1 cellular context compared by ENCODE assay signal in the genomic region with DNA sequence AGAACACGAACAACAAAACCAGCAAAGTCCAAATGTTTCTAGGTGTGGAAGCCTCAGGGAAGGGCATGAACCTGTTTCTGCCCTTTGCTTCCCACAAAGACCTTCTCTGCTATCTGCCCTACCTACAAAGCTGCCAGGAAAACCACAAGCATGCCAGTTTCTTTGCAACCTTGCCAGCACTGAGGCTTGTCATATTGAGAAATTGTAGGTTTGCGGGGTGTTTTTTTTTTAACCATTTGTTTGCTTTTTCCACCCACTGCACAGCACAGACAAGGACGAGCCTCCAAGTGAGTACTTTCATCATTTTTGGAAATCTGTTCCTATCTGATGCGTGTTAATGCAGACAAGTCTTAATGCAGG.
TF ChIP-seq lines count a peak whose summit lies in the region.

No MANE protein-coding gene starts in this region.

TF ChIP-seq in A549, 52 proteins besides CTCF, POLR2A, EP300 and RAD21 (continued from another document):
- TF ChIP-seq CHD2 (IDR thresholded peaks at IDR 0.05; ENCODE audit: low read length, partially characterized antibody) (no peak), TFCP2L1 (CRISPR knock-in tag; IDR thresholded peaks at IDR 0.05) (no peak), FOXS1 (CRISPR knock-in tag; IDR thresholded peaks at IDR 0.05) (no peak), CBX2 (IDR thresholded peaks at IDR 0.05; ENCODE audit: borderline replicate concordance, low read depth) (no peak), CHD4 (IDR thresholded peaks at IDR 0.05; ENCODE audit: borderline replicate concordance) (no peak)
- TF ChIP-seq, protein P1, sequence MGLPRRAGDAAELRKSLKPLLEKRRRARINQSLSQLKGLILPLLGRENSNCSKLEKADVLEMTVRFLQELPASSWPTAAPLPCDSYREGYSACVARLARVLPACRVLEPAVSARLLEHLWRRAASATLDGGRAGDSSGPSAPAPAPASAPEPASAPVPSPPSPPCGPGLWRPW (IDR thresholded peaks at IDR 0.05), result no peak
- TF ChIP-seq, protein P2, sequence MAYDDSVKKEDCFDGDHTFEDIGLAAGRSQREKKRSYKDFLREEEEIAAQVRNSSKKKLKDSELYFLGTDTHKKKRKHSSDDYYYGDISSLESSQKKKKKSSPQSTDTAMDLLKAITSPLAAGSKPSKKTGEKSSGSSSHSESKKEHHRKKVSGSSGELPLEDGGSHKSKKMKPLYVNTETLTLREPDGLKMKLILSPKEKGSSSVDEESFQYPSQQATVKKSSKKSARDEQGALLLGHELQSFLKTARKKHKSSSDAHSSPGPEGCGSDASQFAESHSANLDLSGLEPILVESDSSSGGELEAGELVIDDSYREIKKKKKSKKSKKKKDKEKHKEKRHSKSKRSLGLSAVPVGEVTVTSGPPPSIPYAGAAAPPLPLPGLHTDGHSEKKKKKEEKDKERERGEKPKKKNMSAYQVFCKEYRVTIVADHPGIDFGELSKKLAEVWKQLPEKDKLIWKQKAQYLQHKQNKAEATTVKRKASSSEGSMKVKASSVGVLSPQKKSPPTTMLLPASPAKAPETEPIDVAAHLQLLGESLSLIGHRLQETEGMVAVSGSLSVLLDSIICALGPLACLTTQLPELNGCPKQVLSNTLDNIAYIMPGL (CRISPR knock-in tag; IDR thresholded peaks at IDR 0.05; ENCODE audit: borderline replicate concordance), result no peak
